Comparison of ENCODE assay signal across 1 cellular context in the genomic region with DNA sequence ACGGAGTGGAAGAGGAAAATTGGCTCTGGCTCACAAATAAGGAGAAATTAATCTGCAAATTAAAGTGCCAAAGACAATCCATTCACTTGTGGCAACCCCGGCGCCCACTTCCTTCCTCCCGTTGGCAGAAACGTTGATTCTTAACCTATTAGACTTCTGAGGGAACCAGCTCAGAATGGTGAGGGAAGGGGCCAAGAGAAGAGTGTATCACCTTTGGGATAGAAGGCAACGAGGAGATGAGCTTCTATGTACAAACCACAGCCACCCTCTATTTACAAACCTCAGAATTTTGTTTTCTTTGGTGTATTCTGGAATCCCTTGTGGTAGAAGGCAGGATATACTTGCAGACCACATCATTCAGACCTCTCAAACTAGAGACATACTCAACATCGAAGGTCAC.
TF ChIP-seq lines count a peak whose summit lies in the region.

No MANE protein-coding gene starts in this region.

TF ChIP-seq in H1, 55 proteins besides CTCF, POLR2A, EP300 and RAD21:
- TF ChIP-seq POLR2AphosphoS5 (IDR thresholded peaks at IDR 0.05; ENCODE audit: low read depth, low read length), result no peak
- no peak for TF ChIP-seq KDM4A (IDR thresholded peaks at IDR 0.05; ENCODE audit: low read depth, low read length, severe bottlenecking)
- no peak for TF ChIP-seq RXRA (IDR thresholded peaks at IDR 0.05; ENCODE audit: insufficient read depth, low read depth, low read length)
- TF ChIP-seq, protein P1, sequence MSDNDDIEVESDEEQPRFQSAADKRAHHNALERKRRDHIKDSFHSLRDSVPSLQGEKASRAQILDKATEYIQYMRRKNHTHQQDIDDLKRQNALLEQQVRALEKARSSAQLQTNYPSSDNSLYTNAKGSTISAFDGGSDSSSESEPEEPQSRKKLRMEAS (IDR thresholded peaks at IDR 0.05), result no peak
- no peak for TF ChIP-seq NRF1 (IDR thresholded peaks at IDR 0.05; ENCODE audit: low read depth, low read length)
- TF ChIP-seq TAF7 (optimal IDR thresholded peaks at IDR 0.05; ENCODE audit: borderline replicate concordance, low read depth, low read length), result no peak
- TF ChIP-seq CHD2 (IDR thresholded peaks at IDR 0.05; ENCODE audit: low read length), result no peak
- no peak for TF ChIP-seq KDM1A (IDR thresholded peaks at IDR 0.05; ENCODE audit: borderline replicate concordance, low read length)
- no peak for TF ChIP-seq CBX8 (IDR thresholded peaks at IDR 0.05; ENCODE audit: borderline replicate concordance, low read depth, low read length)
- no peak for TF ChIP-seq GTF2F1 (IDR thresholded peaks at IDR 0.05; ENCODE audit: borderline replicate concordance, low read depth, low read length)
- no peak for TF ChIP-seq FOSL1 (IDR thresholded peaks at IDR 0.05; ENCODE audit: insufficient read depth, low read depth, low read length)
- TF ChIP-seq, protein P2, sequence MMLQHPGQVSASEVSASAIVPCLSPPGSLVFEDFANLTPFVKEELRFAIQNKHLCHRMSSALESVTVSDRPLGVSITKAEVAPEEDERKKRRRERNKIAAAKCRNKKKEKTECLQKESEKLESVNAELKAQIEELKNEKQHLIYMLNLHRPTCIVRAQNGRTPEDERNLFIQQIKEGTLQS (IDR thresholded peaks at IDR 0.05; ENCODE audit: insufficient read depth, low read depth, low read length), result no peak
- no peak for TF ChIP-seq CTBP2 (IDR thresholded peaks at IDR 0.05; ENCODE audit: borderline replicate concordance, insufficient read depth, insufficient read length, low read length)
- TF ChIP-seq KDM5A (IDR thresholded peaks at IDR 0.05; ENCODE audit: low read length), result no peak
